8 cellular contexts compared by ENCODE assay signal in genomic region chr11:75562048-75562835, GRCh38. TPM values are rescaled to one million over a fixed set of nuclear protein-coding genes. Genes with fewer than 3 reads are reported as not detected.
DNase-seq lines count a peak whose midpoint lies in the region; ATAC-seq, FAIRE-seq and TF ChIP-seq lines count a peak whose summit lies in the region.

TSS of gene SERPINH1 (plus strand) at chr11:75562253. CDS start at chr11:75566350, 4,097 bp downstream.

- peak within 1 kb of the TSS; percentile 72; the same call in 1 of the 2 replicates for H2BK15ac ChIP-seq in H1 (ENCODE audit: low read length)

- peak within 1 kb of the TSS; percentile 91 for H4K91ac ChIP-seq in H1 (replicated peaks; ENCODE audit: insufficient read length, low read length)

- ATAC-seq in HG03439 (IDR thresholded peaks at IDR 0.05; ENCODE audit: unreplicated experiment) (peak; percentile 68), memory B cell (ENCODE audit: low read depth) (peak; percentile 81)

- H3K79me2 ChIP-seq in H1 (ENCODE audit: control insufficient read depth in 1 of 2, insufficient read depth in 2 of 2, low read length in 2 of 2), result peaks cover 11 to 55% of the 10 kb centered on the region in 2 experiments

- peak within 1 kb of the TSS; percentile 87 for H3K56ac ChIP-seq in H1 (replicated peaks; ENCODE audit: insufficient read length, low read depth, low read length)

- H3K27me3 ChIP-seq in H1 (replicated peaks in 1 of 4; ENCODE audit: control insufficient read depth in 3 of 4, extremely low read depth in 1 of 4, insufficient read depth in 3 of 4, low read length in 3 of 4), result no peaks in the 10 kb centered on the region

- H3K14ac ChIP-seq in H1 (ENCODE audit: insufficient read length), result no peak within 1 kb of the TSS

- TF ChIP-seq EP300 in H1 (IDR thresholded peaks at IDR 0.05; ENCODE audit: borderline replicate concordance in 1 of 2, low read depth in 2 of 2, low read length in 2 of 2), result no peak

- peaks cover 16% of the 10 kb centered on the region for H3K4me1 Mint-ChIP-seq in memory B cell

- H3K4me2 ChIP-seq in H1 (ENCODE audit: insufficient read depth in 1 of 2, low read depth in 2 of 2, low read length in 2 of 2), result peak within 1 kb of the TSS; percentile 82 to 95

- peaks cover 4 to 14% of the 10 kb centered on the region in 2 experiments for H4K20me1 ChIP-seq in H1 (replicated peaks in 1 of 2; ENCODE audit: control insufficient read depth in 1 of 2, insufficient read depth in 2 of 2, low read length in 2 of 2)

- H3K9me3 Mint-ChIP-seq in memory B cell, result no peaks in the 10 kb centered on the region

- H4K8ac ChIP-seq in H1 (ENCODE audit: extremely low read depth, insufficient read depth, low read length), result peak within 1 kb of the TSS; percentile 91; the same call in 1 of the 2 replicates

- peak within 1 kb of the TSS; percentile 82 for H2BK12ac ChIP-seq in H1 (ENCODE audit: low read depth, low read length)

- DNase-seq in AG20443 (ENCODE audit: low spot score) (peak; percentile 85), GM19239 (ENCODE audit: insufficient read length, low spot score) (peak; percentile 89), NOMO-1 (lab: John Stamatoyannopoulos, UW; ENCODE audit: unreplicated experiment in 2 of 2) (peak; percentile 83 to 90), H1 (ENCODE audit: low read depth in 1 of 2, low spot score in 2 of 2) (peak in 1 of 2 experiments; percentile 83), memory B cell (ENCODE audit: low spot score in 2 of 2) (peak; percentile 21 to 44)
- DNase-seq in activated CD8-positive, alpha-beta memory T cell treated with anti-CD3 and anti-CD28 coated beads for 4 hours (ENCODE audit: low read depth in 2 of 2), result peak; percentile 14 to 33
- peak; percentile 42 for DNase-seq in stimulated activated CD8-positive, alpha-beta memory T cell treated with anti-CD3 and anti-CD28 coated beads, Interleukin-12 subunit alpha, Interleukin-12 subunit beta, amount 100 ng/mL, for 24 hours (ENCODE audit: extremely low read depth)

- peaks cover 10 to 57% (median 39%) of the 10 kb centered on the region in 4 experiments for H3K4me1 ChIP-seq in H1 (replicated peaks in 1 of 4; ENCODE audit: control insufficient read depth in 3 of 4, insufficient read depth in 4 of 4, low read length in 3 of 4)

- no peak within 1 kb of the TSS for H2AFZ ChIP-seq in H1 (ENCODE audit: low read length)

- H3K4me3 ChIP-seq in H1 (ENCODE audit: extremely low read depth in 1 of 4, insufficient read depth in 2 of 4, low read depth in 3 of 4, low read length in 4 of 4), result peak within 1 kb of the TSS; percentile 62 to 93 (median 84)

- peak; percentile 77 to 86; a peak in 2 of 3 replicates for TF ChIP-seq POLR2A in H1 (IDR thresholded peaks at IDR 0.05; ENCODE audit: control extremely low read depth in 1 of 2, low read depth in 2 of 2, low read length in 2 of 2)

- H2BK120ac ChIP-seq in H1 (replicated peaks; ENCODE audit: low read depth, low read length), result peak within 1 kb of the TSS; percentile 60

- 4% methylated on average over 28 of the region's 51 CpGs; no CpG with 5 or more reads in 1 of the 2 experiments for WGBS in H1 (ENCODE audit: extremely low coverage in 1 of 2, insufficient coverage in 1 of 2, insufficient read length in 1 of 2, insufficient replicate concordance in 2 of 2, low coverage in 1 of 2, low lambda C conversion rate in 2 of 2, missing lambda C conversion rate in 1 of 2), 2 experiments

- POLR2A ChIA-PET in H1 (lab: Charles Lee; ENCODE audit: partially characterized antibody), result interaction anchor here (0.6 to 35.1 kb wide), 25 partner anchors 1 to 321 kb away, joined by 3 to 1120 read pairs (median 4); partner anchors contain the start of genes MOGAT2 and SERPINH1

- H2BK20ac ChIP-seq in H1 (ENCODE audit: low read length), result peak within 1 kb of the TSS; percentile 62; the same call in 1 of the 2 replicates

- no peak; a peak in 1 of 4 replicates for TF ChIP-seq RAD21 in H1 (IDR thresholded peaks at IDR 0.05 in 1 of 2, conservative IDR thresholded peaks at IDR 0.05 in 1 of 2; ENCODE audit: low read depth in 2 of 2, low read length in 2 of 2)

- H3K9ac ChIP-seq in H1 (replicated peaks in 1 of 4; ENCODE audit: extremely low read depth in 1 of 4, low read depth in 3 of 4, low read length in 3 of 4), result peak within 1 kb of the TSS; percentile 65 to 91 (median 78)

- H2AK5ac ChIP-seq in H1 (ENCODE audit: low read depth, low read length), result peak within 1 kb of the TSS; percentile 45; the same call in 1 of the 2 replicates

- peak within 1 kb of the TSS; percentile 90 for H3K4me3 Mint-ChIP-seq in memory B cell

- H3K27ac ChIP-seq in H1 (ENCODE audit: low read depth, low read length), result peak within 1 kb of the TSS; percentile 95

- peaks cover 3% of the 10 kb centered on the region for H3K27me3 Mint-ChIP-seq in memory B cell

- no peaks in the 10 kb centered on the region for H3K36me3 Mint-ChIP-seq in memory B cell

- TF ChIP-seq CTCF in H1 (IDR thresholded peaks at IDR 0.05; ENCODE audit: control extremely low read depth in 1 of 3, insufficient read depth in 1 of 3, low read depth in 1 of 3, low read length in 3 of 3), result no peak

- H3K18ac ChIP-seq in H1 (ENCODE audit: extremely low read depth, low read length), result peak within 1 kb of the TSS; percentile 98

- H3K36me3 ChIP-seq in H1 (ENCODE audit: control insufficient read depth in 2 of 4, insufficient read depth in 4 of 4, low read length in 3 of 4), result peaks cover 5 to 14% (median 10%) of the 10 kb centered on the region in 4 experiments

- CTCF ChIA-PET in H1 (lab: Charles Lee; ENCODE audit: partially characterized antibody), result interaction anchor here (0.7 to 17.4 kb wide), 9 partner anchors 3 to 117 kb away, joined by 3 to 344 read pairs (median 4); partner anchors contain the start of gene SERPINH1

- H3K23me2 ChIP-seq in H1 (ENCODE audit: low read depth, low read length), result peaks cover 12% of the 10 kb centered on the region

- H3K23ac ChIP-seq in H1 (ENCODE audit: insufficient read length), result no peak within 1 kb of the TSS

- peaks cover 10% of the 10 kb centered on the region; the same call in 1 of the 2 replicates for H3K79me1 ChIP-seq in H1 (ENCODE audit: low read depth, low read length)

- H3K9me3 ChIP-seq in H1 (ENCODE audit: insufficient read depth in 2 of 2, low read depth in 1 of 2, low read length in 1 of 2), result no peaks in the 10 kb centered on the region

- FAIRE-seq in GM19239 (lab: Jason Lieb, UNC) (peak; percentile 66), H1 (lab: Jason Lieb, UNC) (no peak)

- peak within 1 kb of the TSS; percentile 89 for H3K4ac ChIP-seq in H1 (replicated peaks; ENCODE audit: insufficient read length, low read depth, low read length)

- peak within 1 kb of the TSS; percentile 87 for H4K5ac ChIP-seq in H1 (ENCODE audit: insufficient read length, low read depth, low read length)

- peak within 1 kb of the TSS; percentile 96 for H2BK5ac ChIP-seq in H1 (ENCODE audit: low read depth, low read length)

- H3K27ac Mint-ChIP-seq in memory B cell, result peak within 1 kb of the TSS; percentile 77

TF ChIP-seq in H1, 55 proteins besides CTCF, POLR2A, EP300 and RAD21:
- TF ChIP-seq KDM5A (IDR thresholded peaks at IDR 0.05; ENCODE audit: low read length) (0 out of 2 replicates have a peak, but pooled peaks have one; percentile 9), TBP (IDR thresholded peaks at IDR 0.05; ENCODE audit: low read depth, low read length) (peak; percentile 89), NRF1 (IDR thresholded peaks at IDR 0.05; ENCODE audit: low read depth, low read length) (no peak), CBX8 (IDR thresholded peaks at IDR 0.05; ENCODE audit: borderline replicate concordance, low read depth, low read length) (no peak), FOSL1 (IDR thresholded peaks at IDR 0.05; ENCODE audit: insufficient read depth, low read depth, low read length) (peak; percentile 91; the same call in 1 of the 2 replicates), CREB1 (IDR thresholded peaks at IDR 0.05) (peak; percentile 21; the same call in 1 of the 2 replicates), CTBP2 (IDR thresholded peaks at IDR 0.05; ENCODE audit: borderline replicate concordance, insufficient read depth, insufficient read length, low read length) (no peak), TCF12 (IDR thresholded peaks at IDR 0.05; ENCODE audit: low read depth, low read length) (no peak), YY1 (IDR thresholded peaks at IDR 0.05; ENCODE audit: low read depth, low read length) (no peak), SP2 (IDR thresholded peaks at IDR 0.05; ENCODE audit: low read length) (no peak), TAF1 (IDR thresholded peaks at IDR 0.05; ENCODE audit: low read depth, low read length) (peak; percentile 57), TAF7 (optimal IDR thresholded peaks at IDR 0.05; ENCODE audit: borderline replicate concordance, low read depth, low read length) (peak; percentile 84), ATF2 (IDR thresholded peaks at IDR 0.05; ENCODE audit: low read length) (no peak), ASH2L (IDR thresholded peaks at IDR 0.05; ENCODE audit: low read length) (peak; percentile 75), PHF8 (conservative IDR thresholded peaks at IDR 0.05; ENCODE audit: low read depth, low read length) (peak; percentile 67), RFX5 (IDR thresholded peaks at IDR 0.05; ENCODE audit: borderline replicate concordance, low read depth, low read length) (no peak), POLR2AphosphoS5 (IDR thresholded peaks at IDR 0.05; ENCODE audit: low read depth, low read length) (peak; percentile 78)

RNA-seq across cellular contexts. Expression of gene SERPINH1, which starts in this region (rescaled TPM):
- 420 and 424 TPM in 2 replicates for total RNA-seq in H1 (2021; fragmentation: NEBNext Ultra II Directional; extraction: Animal tissue kit (Norgen Biotek cat#: 25700))
- polyA plus RNA-seq in H1 (2011; rRNA removed), result 621 and 869 TPM in 2 replicates
- polyA plus RNA-seq in H1 (2011; cell fraction: cytosol; rRNA removed), result 482 TPM
- 605 TPM for polyA plus RNA-seq in H1 (2011; cell fraction: nucleus; rRNA removed)
- polyA plus RNA-seq in H1 (2012, experiment 1 of 2), result 280 to 399 TPM (median 368 TPM) in 4 replicates
- polyA plus RNA-seq in H1 (2012, experiment 2 of 2), result 351 TPM
- polyA plus RNA-seq in H1 (2013, experiment 1 of 2), result 739 TPM
- 760 TPM for polyA plus RNA-seq in H1 (2013, experiment 2 of 2)
- polyA minus RNA-seq in H1 (2011; rRNA and poly(A)+ RNA removed), result 124 and 163 TPM in 2 replicates
- polyA minus RNA-seq in H1 (2011; cell fraction: cytosol; rRNA and poly(A)+ RNA removed), result 266 TPM
- 239 TPM for polyA minus RNA-seq in H1 (2011; cell fraction: nucleus; rRNA and poly(A)+ RNA removed)
